ENCODE assay signal across 10 cellular contexts in the genomic region with DNA sequence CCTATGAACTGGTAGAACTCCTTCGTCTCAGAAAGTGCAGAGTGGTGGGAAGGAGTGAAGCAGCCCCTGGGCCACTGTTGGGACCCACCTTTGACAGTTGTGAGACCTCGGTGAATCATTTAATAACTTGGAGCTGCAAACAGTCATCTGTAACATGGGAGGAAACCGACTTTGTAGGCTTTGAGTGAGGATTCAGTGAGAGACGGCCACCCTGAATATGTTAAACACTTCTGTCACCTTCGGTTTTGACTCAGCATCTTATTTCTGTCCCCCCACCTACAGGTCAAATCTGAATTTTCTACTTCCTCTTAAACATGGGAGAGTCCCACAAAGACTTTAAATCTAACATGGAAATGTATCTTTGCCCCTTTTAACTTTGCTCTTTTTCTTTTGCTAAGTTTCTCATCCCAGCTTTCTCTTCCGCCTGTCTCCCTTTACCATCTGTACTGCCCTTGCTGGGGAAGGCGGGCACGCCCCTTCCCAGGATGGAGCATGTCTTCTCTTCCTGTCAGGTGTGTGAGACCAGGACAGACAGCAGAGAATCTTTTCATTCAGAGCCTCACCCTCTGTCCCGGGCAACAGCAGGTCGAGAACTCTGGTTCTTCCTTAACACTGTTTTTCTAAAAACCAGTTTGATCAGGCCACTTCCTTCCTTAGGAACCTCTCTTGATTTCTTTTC. TPM values are rescaled to one million over a fixed set of nuclear protein-coding genes. Genes with fewer than 3 reads are reported as not detected.
DNase-seq lines count a peak whose midpoint lies in the region; ATAC-seq lines count a peak whose summit lies in the region.
"Had no signal": no experiment of that assay in that cellular context is flagged by ENCODE, and none has a peak within 500 bp of the region (broad histone marks: within the 10 kb centered on the region; RNA-seq: fewer than 3 reads in every experiment).

No MANE protein-coding gene starts in this region.

- ATAC-seq in HG03025 (IDR thresholded peaks at IDR 0.05; ENCODE audit: low FRiP score, unreplicated experiment) = peak; percentile 86
- ATAC-seq in right cardiac atrium = no peak

- intact Hi-C loops in CD4-positive, alpha-beta memory T cell (cut with micrococcal nuclease) = no loop called here
- intact Hi-C loops in activated T-helper 2 cell treated with anti-CD3 and anti-CD28 coated beads, Interferon-gamma antibody, Interleukin-2, Interleukin-4, amounts not matched to agents 10 μg/mL and 5 μg/mL and 100 μg/mL, durations not matched to agents 14 hours and 24 hours and 36 hours (cut with micrococcal nuclease) = loop anchor here (5.0 kb wide), 2 partner anchors 38 to 108 kb away; partner anchors contain the start of gene ZC3H14
- intact Hi-C loops in right cardiac atrium (cut with DNase I) = no loop called here

- H3K36me3 ChIP-seq in CD4-positive, alpha-beta memory T cell (ENCODE audit: insufficient read depth, low read length) = peaks cover 16% of the 10 kb centered on the region

- DNase-seq in CD4-positive, alpha-beta memory T cell = peak in 1 of 5 donors; percentile 4
- DNase-seq in GM19240 (ENCODE audit: insufficient read length, low spot score) (peak; percentile 26), Ammon's horn (ENCODE audit: low spot score) (no peak), right cardiac atrium (no peak), DMS79 (lab: John Stamatoyannopoulos, UW) (no peak)
- DNase-seq in activated T-helper 2 cell treated with anti-CD3 and anti-CD28 coated beads, Interferon-gamma antibody, Interleukin-2, Interleukin-4, amounts not matched to agents 10 μg/mL and 5 μg/mL and 100 μg/mL, durations not matched to agents 14 hours and 24 hours and 36 hours (ENCODE audit: low spot score) = no peak
- DNase-seq in NK-92 treated with Interleukin-12 subunit alpha and Interleukin-12 subunit beta, amount 100 ng/mL, for 24 hours (lab: John Stamatoyannopoulos, UW) = no peak
- DNase-seq: DMS53 had no signal

- H3K9me3 Mint-ChIP-seq in CD4-positive, alpha-beta memory T cell = no peaks in the 10 kb centered on the region
- no peaks in the 10 kb centered on the region for H3K9me3 Mint-ChIP-seq in activated T-helper 2 cell treated with anti-CD3 and anti-CD28 coated beads, Interferon-gamma antibody, Interleukin-2, Interleukin-4, amounts not matched to agents 10 μg/mL and 5 μg/mL and 100 μg/mL, durations not matched to agents 14 hours and 24 hours and 36 hours

- H3K4me1 ChIP-seq in CD4-positive, alpha-beta memory T cell (ENCODE audit: insufficient read depth, low read length) = peaks cover 17% of the 10 kb centered on the region
- no peaks in the 10 kb centered on the region for H3K4me1 ChIP-seq in right cardiac atrium (ENCODE audit: control insufficient read depth, insufficient read depth, low read length)
- H3K4me1 ChIP-seq: parathyroid adenoma had no signal

- peaks cover 17 to 33% (median 23%) of the 10 kb centered on the region in 4 donors for H3K4me1 Mint-ChIP-seq in CD4-positive, alpha-beta memory T cell
- H3K4me1 Mint-ChIP-seq in activated T-helper 2 cell treated with anti-CD3 and anti-CD28 coated beads, Interferon-gamma antibody, Interleukin-2, Interleukin-4, amounts not matched to agents 10 μg/mL and 5 μg/mL and 100 μg/mL, durations not matched to agents 14 hours and 24 hours and 36 hours (ENCODE audit: low read depth) = peaks cover 44% of the 10 kb centered on the region

- peak overlapping the region; percentile 3 for H3K27ac ChIP-seq in CD4-positive, alpha-beta memory T cell (ENCODE audit: low read depth, low read length)
- H3K27ac ChIP-seq in right cardiac atrium (ENCODE audit: low read length) = no peak overlapping the region
- H3K27ac ChIP-seq: parathyroid adenoma had no signal

- no peaks in the 10 kb centered on the region for H3K27me3 Mint-ChIP-seq in CD4-positive, alpha-beta memory T cell
- no peaks in the 10 kb centered on the region for H3K27me3 Mint-ChIP-seq in activated T-helper 2 cell treated with anti-CD3 and anti-CD28 coated beads, Interferon-gamma antibody, Interleukin-2, Interleukin-4, amounts not matched to agents 10 μg/mL and 5 μg/mL and 100 μg/mL, durations not matched to agents 14 hours and 24 hours and 36 hours (ENCODE audit: low read depth)

- CTCF ChIA-PET in CD4-positive, alpha-beta memory T cell (lab: Charles Lee; ENCODE audit: partially characterized antibody) = no interaction called here

- H3K4me3 ChIP-seq in CD4-positive, alpha-beta memory T cell (ENCODE audit: low read length in 2 of 2) = no peak overlapping the region
- H3K4me3 ChIP-seq in right cardiac atrium (ENCODE audit: low read length) = no peak overlapping the region

- POLR2A ChIA-PET in CD4-positive, alpha-beta memory T cell (lab: Charles Lee; ENCODE audit: partially characterized antibody) = no interaction called here

- peaks cover 57 to 83% of the 10 kb centered on the region in 2 donors for H3K36me3 Mint-ChIP-seq in CD4-positive, alpha-beta memory T cell
- H3K36me3 Mint-ChIP-seq in activated T-helper 2 cell treated with anti-CD3 and anti-CD28 coated beads, Interferon-gamma antibody, Interleukin-2, Interleukin-4, amounts not matched to agents 10 μg/mL and 5 μg/mL and 100 μg/mL, durations not matched to agents 14 hours and 24 hours and 36 hours (ENCODE audit: low read depth) = peaks cover 77% of the 10 kb centered on the region

- no peaks in the 10 kb centered on the region for H3K27me3 ChIP-seq in CD4-positive, alpha-beta memory T cell (ENCODE audit: insufficient read depth, low read length)
- H3K27me3 ChIP-seq in right cardiac atrium (ENCODE audit: control insufficient read depth, insufficient read depth) = no peaks in the 10 kb centered on the region

- H3K27ac Mint-ChIP-seq in CD4-positive, alpha-beta memory T cell = peak overlapping the region; percentile 6 to 92 (median 89)
- H3K27ac Mint-ChIP-seq in activated T-helper 2 cell treated with anti-CD3 and anti-CD28 coated beads, Interferon-gamma antibody, Interleukin-2, Interleukin-4, amounts not matched to agents 10 μg/mL and 5 μg/mL and 100 μg/mL, durations not matched to agents 14 hours and 24 hours and 36 hours = peak overlapping the region; percentile 80

- H3K9me3 ChIP-seq in CD4-positive, alpha-beta memory T cell (ENCODE audit: control insufficient read depth in 1 of 2, low read length in 2 of 2) = no peaks in the 10 kb centered on the region
- H3K9me3 ChIP-seq in right cardiac atrium (ENCODE audit: control insufficient read depth, low read length) = no peaks in the 10 kb centered on the region

- 85% methylated on average over 10 of the region's 10 CpGs for WGBS in right cardiac atrium

- H3K4me3 Mint-ChIP-seq in CD4-positive, alpha-beta memory T cell = peak overlapping the region; percentile 29 to 86 (median 64)
- peak overlapping the region; percentile 56 for H3K4me3 Mint-ChIP-seq in activated T-helper 2 cell treated with anti-CD3 and anti-CD28 coated beads, Interferon-gamma antibody, Interleukin-2, Interleukin-4, amounts not matched to agents 10 μg/mL and 5 μg/mL and 100 μg/mL, durations not matched to agents 14 hours and 24 hours and 36 hours (ENCODE audit: low read depth)

RNA-seq across cellular contexts. Expression of gene ZC3H14, which starts 37.1 kb away (rescaled TPM):
- 10 to 100 TPM; 43.4 to 51.8 TPM for total RNA-seq in CD4-positive, alpha-beta memory T cell
- 10 to 100 TPM; 38.4 to 54.6 TPM for polyA plus RNA-seq in CD4-positive, alpha-beta memory T cell
- total RNA-seq in activated T-helper 2 cell treated with anti-CD3 and anti-CD28 coated beads, Interferon-gamma antibody, Interleukin-2, Interleukin-4, amounts not matched to agents 10 μg/mL and 5 μg/mL and 100 μg/mL, durations not matched to agents 14 hours and 24 hours and 36 hours = 59.8 and 60.3 TPM in 2 replicates
- total RNA-seq in right cardiac atrium = 10 to 100 TPM; 44.4 to 46.2 (median 45.2) TPM
- polyA plus RNA-seq in right cardiac atrium = 27.1 TPM

RNA-seq across cellular contexts. Expression of gene PTPN21, which starts 45.1 kb away (rescaled TPM):
- not detected for total RNA-seq in CD4-positive, alpha-beta memory T cell
- not detected for polyA plus RNA-seq in CD4-positive, alpha-beta memory T cell
- 0.32 and 0.34 TPM in 2 replicates for total RNA-seq in activated T-helper 2 cell treated with anti-CD3 and anti-CD28 coated beads, Interferon-gamma antibody, Interleukin-2, Interleukin-4, amounts not matched to agents 10 μg/mL and 5 μg/mL and 100 μg/mL, durations not matched to agents 14 hours and 24 hours and 36 hours
- 10 to 100 TPM; 37.8 to 49.4 (median 42.8) TPM for total RNA-seq in right cardiac atrium
- polyA plus RNA-seq in right cardiac atrium = 12.0 TPM

Comparison
In these comparisons a context has a peak if more than half of its experiments do, and no peak if none do; other contexts are left out.
1. RNA of gene PTPN21, which starts 45.1 kb away (total RNA-seq): 37.8 to 49.4 TPM in right cardiac atrium; 0.32 to 0.34 TPM in activated T-helper 2 cell treated with anti-CD3 and anti-CD28 coated beads, Interferon-gamma antibody, Interleukin-2, Interleukin-4, amounts not matched to agents 10 μg/mL and 5 μg/mL and 100 μg/mL, durations not matched to agents 14 hours and 24 hours and 36 hours and not detected in CD4-positive, alpha-beta memory T cell; every median in the first group is over 10 times any median in the second.